In the genomic region with DNA sequence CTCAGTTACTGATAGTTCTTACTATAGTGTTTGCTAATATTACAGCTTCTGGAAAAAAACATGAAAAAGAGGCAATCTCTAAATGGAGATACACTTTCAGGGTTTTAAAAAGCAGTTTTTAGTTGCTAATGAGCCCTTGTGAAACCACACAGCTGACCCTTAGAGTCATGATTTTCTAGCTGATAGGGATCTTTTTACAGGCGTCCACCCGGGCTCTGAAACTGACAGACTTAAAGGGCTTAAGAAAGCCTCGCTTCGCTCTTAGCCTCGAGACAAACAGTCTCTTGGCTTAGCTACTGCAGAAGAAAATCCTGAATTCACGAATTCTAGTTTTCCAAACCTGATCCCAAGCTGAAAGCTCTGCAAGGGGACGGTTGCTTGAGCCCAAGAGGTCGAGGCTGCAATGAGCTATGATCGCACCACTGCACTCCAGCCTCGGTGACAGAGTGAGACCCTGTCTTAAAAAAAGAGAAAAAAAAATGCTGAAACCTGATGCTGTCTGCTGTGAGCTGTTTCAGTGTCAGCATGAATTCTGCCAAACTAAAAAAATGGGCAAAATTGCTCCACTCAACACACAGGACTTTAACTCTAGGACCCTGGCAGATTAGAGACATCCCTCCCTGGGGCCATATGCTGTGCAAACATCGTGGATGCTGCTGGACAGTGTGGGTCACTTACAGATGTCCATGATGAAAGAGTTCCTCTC, we compare ENCODE assay signal across 13 cellular contexts. TPM values are rescaled to one million over a fixed set of nuclear protein-coding genes. Genes with fewer than 3 reads are reported as not detected.
A peak's percentile ranks its signal among the peaks of the same experiment; 100 is the strongest.
DNase-seq lines count a peak whose midpoint lies in the region; ATAC-seq and TF ChIP-seq lines count a peak whose summit lies in the region.
"Had no signal": no experiment of that assay in that cellular context is flagged by ENCODE, and none has a peak within 500 bp of the region (broad histone marks: within the 10 kb centered on the region; RNA-seq: fewer than 3 reads in every experiment).

No MANE protein-coding gene starts in this region.

- peaks cover 15% of the 10 kb centered on the region for H3K4me1 Mint-ChIP-seq in WTC11
- no peaks in the 10 kb centered on the region for H3K4me1 Mint-ChIP-seq in activated T-helper 2 cell treated with anti-CD3 and anti-CD28 coated beads, Interferon-gamma antibody, Interleukin-2, Interleukin-4, amounts not matched to agents 10 μg/mL and 5 μg/mL and 100 μg/mL, durations not matched to agents 14 hours and 24 hours and 36 hours (ENCODE audit: low read depth)
- H3K4me1 Mint-ChIP-seq in CD4-positive, alpha-beta T cell (ENCODE audit: low read depth), result no peaks in the 10 kb centered on the region

- no peak overlapping the region for H3K27ac ChIP-seq in AG04450 (ENCODE audit: low read depth, low read length)
- H3K27ac ChIP-seq in CD4-positive, alpha-beta T cell (ENCODE audit: low read depth, low read length), result no peak overlapping the region
- H3K27ac ChIP-seq: foreskin keratinocyte, upper lobe of right lung had no signal

- no peaks in the 10 kb centered on the region for H3K27me3 Mint-ChIP-seq in WTC11 (ENCODE audit: low read depth)
- no peaks in the 10 kb centered on the region for H3K27me3 Mint-ChIP-seq in activated T-helper 2 cell treated with anti-CD3 and anti-CD28 coated beads, Interferon-gamma antibody, Interleukin-2, Interleukin-4, amounts not matched to agents 10 μg/mL and 5 μg/mL and 100 μg/mL, durations not matched to agents 14 hours and 24 hours and 36 hours (ENCODE audit: low read depth)
- no peaks in the 10 kb centered on the region for H3K27me3 Mint-ChIP-seq in CD4-positive, alpha-beta T cell

- DNase-seq in AG04450 (ENCODE audit: low read depth, low spot score), result no peak
- peak; percentile 75 for DNase-seq in M059J (ENCODE audit: low read depth)
- peak; percentile 22 for DNase-seq in astrocyte of the spinal cord (ENCODE audit: low read depth, low spot score)
- DNase-seq in myocyte (ENCODE audit: low read depth), result peak; percentile 31
- no peak for DNase-seq in WTC11 (ENCODE audit: low spot score)
- DNase-seq in activated T-helper 2 cell treated with anti-CD3 and anti-CD28 coated beads, Interferon-gamma antibody, Interleukin-2, Interleukin-4, amounts not matched to agents 10 μg/mL and 5 μg/mL and 100 μg/mL, durations not matched to agents 14 hours and 24 hours and 36 hours (ENCODE audit: low spot score), result no peak
- DNase-seq in CD4-positive, alpha-beta T cell, result no peak
- DNase-seq: foreskin keratinocyte, left colon, NCI-H226, upper lobe of right lung had no signal

- no peak overlapping the region for H3K4me3 Mint-ChIP-seq in WTC11
- H3K4me3 Mint-ChIP-seq in activated T-helper 2 cell treated with anti-CD3 and anti-CD28 coated beads, Interferon-gamma antibody, Interleukin-2, Interleukin-4, amounts not matched to agents 10 μg/mL and 5 μg/mL and 100 μg/mL, durations not matched to agents 14 hours and 24 hours and 36 hours (ENCODE audit: low read depth), result no peak overlapping the region
- H3K4me3 Mint-ChIP-seq in CD4-positive, alpha-beta T cell, result no peak overlapping the region
- H3K4me3 Mint-ChIP-seq: CD14-positive monocyte had no signal

- POLR2A ChIA-PET in AG04450 (lab: Yijun Ruan, JAX), result interaction anchor here (1.0 to 1.4 kb wide), 2 partner anchors 11 to 26 kb away, joined by 4 to 5 read pairs; a partner anchor contains a TSS
- POLR2A ChIA-PET in WTC11 (lab: Charles Lee), result interaction anchor here (1.2 kb wide), 1 partner anchor 27 kb away, joined by 3 read pairs; a partner anchor contains a TSS
- POLR2A ChIA-PET in CD4-positive, alpha-beta T cell (lab: Charles Lee), result no interaction called here

- H3K4me3 ChIP-seq in AG04450 (ENCODE audit: low read depth, low read length), result peak overlapping the region; percentile 29
- H3K4me3 ChIP-seq in astrocyte of the spinal cord (ENCODE audit: low read depth, low read length), result no peak overlapping the region
- H3K4me3 ChIP-seq: upper lobe of right lung had no signal

- in situ Hi-C loops in astrocyte of the spinal cord (cut with HindIII; ENCODE audit: low sequenced_read_pairs), result no loop called here

- H3K9me3 ChIP-seq in AG04450 (ENCODE audit: control insufficient read depth, insufficient read depth, low read length), result no peaks in the 10 kb centered on the region
- no peaks in the 10 kb centered on the region for H3K9me3 ChIP-seq in CD4-positive, alpha-beta T cell (ENCODE audit: control insufficient read depth, low read length)
- H3K9me3 ChIP-seq: upper lobe of right lung had no signal

- no peak for ATAC-seq in WTC11
- ATAC-seq in HG02870 (IDR thresholded peaks at IDR 0.05; ENCODE audit: unreplicated experiment), result no peak
- no peak for ATAC-seq in CD4-positive, alpha-beta T cell (ENCODE audit: poor library complexity)
- ATAC-seq: foreskin keratinocyte, left colon, upper lobe of right lung had no signal

- no peaks in the 10 kb centered on the region for H3K27me3 ChIP-seq in AG04450 (ENCODE audit: control insufficient read depth, insufficient read depth, low read length)
- H3K27me3 ChIP-seq in CD4-positive, alpha-beta T cell (ENCODE audit: control insufficient read depth, insufficient read depth, low read length), result no peaks in the 10 kb centered on the region
- H3K27me3 ChIP-seq: foreskin keratinocyte, upper lobe of right lung had no signal

- H3K36me3 Mint-ChIP-seq in WTC11, result no peaks in the 10 kb centered on the region
- no peaks in the 10 kb centered on the region for H3K36me3 Mint-ChIP-seq in activated T-helper 2 cell treated with anti-CD3 and anti-CD28 coated beads, Interferon-gamma antibody, Interleukin-2, Interleukin-4, amounts not matched to agents 10 μg/mL and 5 μg/mL and 100 μg/mL, durations not matched to agents 14 hours and 24 hours and 36 hours (ENCODE audit: low read depth)
- no peaks in the 10 kb centered on the region for H3K36me3 Mint-ChIP-seq in CD4-positive, alpha-beta T cell (ENCODE audit: low read depth)

- H3K27ac Mint-ChIP-seq in WTC11, result no peak overlapping the region
- H3K27ac Mint-ChIP-seq in activated T-helper 2 cell treated with anti-CD3 and anti-CD28 coated beads, Interferon-gamma antibody, Interleukin-2, Interleukin-4, amounts not matched to agents 10 μg/mL and 5 μg/mL and 100 μg/mL, durations not matched to agents 14 hours and 24 hours and 36 hours, result no peak overlapping the region
- H3K27ac Mint-ChIP-seq in CD4-positive, alpha-beta T cell, result no peak overlapping the region
- H3K27ac Mint-ChIP-seq: CD14-positive monocyte had no signal

- TF ChIP-seq CTCF in AG04450 (IDR thresholded peaks at IDR 0.05; ENCODE audit: low read depth, low read length) (no peak), astrocyte of the spinal cord (IDR thresholded peaks at IDR 0.05; ENCODE audit: low read depth, low read length) (no peak), WTC11 (IDR thresholded peaks at IDR 0.05) (no peak)
- TF ChIP-seq CTCF in CD4-positive, alpha-beta T cell (IDR thresholded peaks at IDR 0.05), result no peak

- intact Hi-C loops in activated T-helper 2 cell treated with anti-CD3 and anti-CD28 coated beads, Interferon-gamma antibody, Interleukin-2, Interleukin-4, amounts not matched to agents 10 μg/mL and 5 μg/mL and 100 μg/mL, durations not matched to agents 14 hours and 24 hours and 36 hours (cut with micrococcal nuclease), result no loop called here
- intact Hi-C loops in CD4-positive, alpha-beta T cell (cut with DNase I, micrococcal nuclease), result loop anchor here in 1 of 2 experiments (10.0 kb wide), 1 partner anchor 113 kb away; no protein-coding TSS in a partner anchor

- CTCF ChIA-PET in AG04450 (lab: Charles Lee) (interaction anchor here (0.6 to 1.4 kb wide), 5 partner anchors 9 to 333 kb away, joined by 3 to 5 read pairs (median 4); no protein-coding TSS in a partner anchor), WTC11 (lab: Charles Lee) (interaction anchor here (0.6 to 1.4 kb wide), 6 partner anchors 16 to 67 kb away, joined by 3 to 7 read pairs (median 4); a partner anchor contains a TSS)
- CTCF ChIA-PET in CD4-positive, alpha-beta T cell (lab: Charles Lee), result no interaction called here

- H3K9me3 Mint-ChIP-seq in WTC11, result no peaks in the 10 kb centered on the region
- H3K9me3 Mint-ChIP-seq in activated T-helper 2 cell treated with anti-CD3 and anti-CD28 coated beads, Interferon-gamma antibody, Interleukin-2, Interleukin-4, amounts not matched to agents 10 μg/mL and 5 μg/mL and 100 μg/mL, durations not matched to agents 14 hours and 24 hours and 36 hours, result no peaks in the 10 kb centered on the region
- H3K9me3 Mint-ChIP-seq in CD4-positive, alpha-beta T cell, result no peaks in the 10 kb centered on the region

RNA-seq across cellular contexts. Expression of a gene that starts 3.0 kb away (rescaled TPM):
- polyA plus RNA-seq in AG04450 (2011; rRNA removed), result 0.05 TPM in 1 of 2 replicates, not detected in the other
- polyA minus RNA-seq in AG04450 (2011; rRNA and poly(A)+ RNA removed), result not detected in 2 replicates
- total RNA-seq in M059J (2014; rRNA removed; shearing (Covaris generic)), result 2.3 and 3.7 TPM in 2 replicates
- total RNA-seq in myocyte (0.13 TPM in 1 of 2 replicates, not detected in the other), WTC11 (2021) (0.39 to 0.48 TPM (median 0.44 TPM) in 3 replicates)
- 0.20 TPM for polyA plus RNA-seq in myocyte (2012)
- total RNA-seq in activated T-helper 2 cell treated with anti-CD3 and anti-CD28 coated beads, Interferon-gamma antibody, Interleukin-2, Interleukin-4, amounts not matched to agents 10 μg/mL and 5 μg/mL and 100 μg/mL, durations not matched to agents 14 hours and 24 hours and 36 hours, result not detected in 2 replicates
- not detected for total RNA-seq in CD4-positive, alpha-beta T cell
- total RNA-seq: foreskin keratinocyte had no signal
- polyA plus RNA-seq: foreskin keratinocyte had no signal

RNA-seq across cellular contexts. Expression of a gene that starts 26.9 kb away (rescaled TPM):
- polyA plus RNA-seq in AG04450 (2011; rRNA removed), result 57.7 and 76.1 TPM in 2 replicates
- polyA minus RNA-seq in AG04450 (2011; rRNA and poly(A)+ RNA removed), result 36.9 and 44.4 TPM in 2 replicates
- total RNA-seq in M059J (2014; rRNA removed; shearing (Covaris generic)), result 65.7 and 73.8 TPM in 2 replicates
- total RNA-seq in myocyte (86.5 and 98.8 TPM in 2 replicates), WTC11 (2021) (35.3 to 36.4 TPM (median 36.2 TPM) in 3 replicates)
- 108 TPM for polyA plus RNA-seq in myocyte (2012)
- 65.2 and 71.0 TPM in 2 replicates for total RNA-seq in activated T-helper 2 cell treated with anti-CD3 and anti-CD28 coated beads, Interferon-gamma antibody, Interleukin-2, Interleukin-4, amounts not matched to agents 10 μg/mL and 5 μg/mL and 100 μg/mL, durations not matched to agents 14 hours and 24 hours and 36 hours
- 10 to 100 TPM; 29.5 to 31.8 TPM for total RNA-seq in CD4-positive, alpha-beta T cell

RNA-seq across cellular contexts. Expression of a gene that starts 56.7 kb away (rescaled TPM):
- 16.0 and 16.1 TPM in 2 replicates for polyA plus RNA-seq in AG04450 (2011; rRNA removed)
- 10.9 and 15.1 TPM in 2 replicates for polyA minus RNA-seq in AG04450 (2011; rRNA and poly(A)+ RNA removed)
- 1.1 and 1.2 TPM in 2 replicates for total RNA-seq in M059J (2014; rRNA removed; shearing (Covaris generic))
- total RNA-seq in myocyte, result 0.99 and 2.5 TPM in 2 replicates
- 2.1 TPM for polyA plus RNA-seq in myocyte (2012)
- 2.9 to 3.1 TPM (median 3.0 TPM) in 3 replicates for total RNA-seq in WTC11 (2021)
- total RNA-seq in activated T-helper 2 cell treated with anti-CD3 and anti-CD28 coated beads, Interferon-gamma antibody, Interleukin-2, Interleukin-4, amounts not matched to agents 10 μg/mL and 5 μg/mL and 100 μg/mL, durations not matched to agents 14 hours and 24 hours and 36 hours, result 0.80 and 0.82 TPM in 2 replicates
- under 1 TPM; 0.28 to 0.33 TPM for total RNA-seq in CD4-positive, alpha-beta T cell

RNA-seq across cellular contexts. Expression of a gene that starts 57.9 kb away (rescaled TPM):
- 1.1 and 1.6 TPM in 2 replicates for polyA plus RNA-seq in AG04450 (2011; rRNA removed)
- 3.4 and 3.5 TPM in 2 replicates for polyA minus RNA-seq in AG04450 (2011; rRNA and poly(A)+ RNA removed)
- total RNA-seq in M059J (2014; rRNA removed; shearing (Covaris generic)), result 2.7 and 3.9 TPM in 2 replicates
- total RNA-seq in myocyte (3.9 and 4.0 TPM in 2 replicates), WTC11 (2021) (18.0 to 19.5 TPM (median 18.4 TPM) in 3 replicates)
- 7.4 TPM for polyA plus RNA-seq in myocyte (2012)
- total RNA-seq in activated T-helper 2 cell treated with anti-CD3 and anti-CD28 coated beads, Interferon-gamma antibody, Interleukin-2, Interleukin-4, amounts not matched to agents 10 μg/mL and 5 μg/mL and 100 μg/mL, durations not matched to agents 14 hours and 24 hours and 36 hours, result 23.3 and 24.0 TPM in 2 replicates
- 100 to 1,000 TPM; 146 to 151 TPM for total RNA-seq in CD4-positive, alpha-beta T cell

Comparison
In these comparisons a context has a peak if more than half of its experiments do, and no peak if none do; other contexts are left out.
1. DNase-seq: peak in M059J (single experiment), astrocyte of the spinal cord (single experiment) and myocyte (single experiment); none in AG04450 (single experiment), WTC11 (single experiment), activated T-helper 2 cell treated with anti-CD3 and anti-CD28 coated beads, Interferon-gamma antibody, Interleukin-2, Interleukin-4, amounts not matched to agents 10 μg/mL and 5 μg/mL and 100 μg/mL, durations not matched to agents 14 hours and 24 hours and 36 hours (single experiment) and CD4-positive, alpha-beta T cell (0 of 10).